Comparison of ENCODE assay signal across 10 cellular contexts in genomic region chr6:46590765-46591164, GRCh38.
"Had no signal": no experiment of that assay in that cellular context is flagged by ENCODE, and none has a peak within 500 bp of the region (broad histone marks: within the 10 kb centered on the region; RNA-seq: fewer than 3 reads in every experiment).

No MANE protein-coding gene starts in this region.

- H3K9ac ChIP-seq: GM23248 had no signal

- H3K4me2 ChIP-seq: GM23338 had no signal

- H2AFZ ChIP-seq: GM23248, GM23338 had no signal

- H3K4me3 ChIP-seq: GM23248, GM23338, HAP-1 had no signal

- ATAC-seq: GM23338, HCT116 had no signal

- H3K9me3 Mint-ChIP-seq: GM23338 had no signal

- H3K27ac ChIP-seq: GM23248 had no signal

- H3K4me1 Mint-ChIP-seq: GM23338, H9 had no signal

- FAIRE-seq: H1, H54 had no signal

- H3K4me3 Mint-ChIP-seq: GM23338, H9 had no signal

- H3K27ac Mint-ChIP-seq: GM23338, H9 had no signal

- H3K36me3 ChIP-seq: HAP-1 had no signal

- DNase-seq: GM23248, GOT3, H7, H9, HCEC 1CT had no signal

- H3K4me1 ChIP-seq: HAP-1 had no signal
